Comparison of ENCODE assay signal across 9 cellular contexts in genomic region chr1:206909167-206909882, GRCh38. TPM values are rescaled to one million over a fixed set of nuclear protein-coding genes. Genes with fewer than 3 reads are reported as not detected.
DNase-seq lines count a peak whose midpoint lies in the region; ATAC-seq and TF ChIP-seq lines count a peak whose summit lies in the region.
"Had no signal": no experiment of that assay in that cellular context is flagged by ENCODE, and none has a peak within 500 bp of the region (broad histone marks: within the 10 kb centered on the region; RNA-seq: fewer than 3 reads in every experiment).

No MANE protein-coding gene starts in this region.

- H3K4me1 Mint-ChIP-seq in osteocyte (ENCODE audit: unreplicated experiment): peaks cover 6% of the 10 kb centered on the region

- H3K27me3 ChIP-seq in foreskin keratinocyte: no peaks in the 10 kb centered on the region

- ATAC-seq in foreskin keratinocyte: peak; percentile 75
- ATAC-seq in GM19035 (IDR thresholded peaks at IDR 0.05; ENCODE audit: unreplicated experiment): no peak

- H3K36me3 Mint-ChIP-seq in osteocyte (ENCODE audit: unreplicated experiment): no peaks in the 10 kb centered on the region

- H3K27me3 Mint-ChIP-seq in osteocyte (ENCODE audit: unreplicated experiment): peaks cover 36% of the 10 kb centered on the region

- peak; percentile 16 for TF ChIP-seq CTCF in GM13977 (IDR thresholded peaks at IDR 0.05; ENCODE audit: extremely low read depth, insufficient read depth, missing control alignments)
- peak; percentile 44 for TF ChIP-seq CTCF in foreskin keratinocyte (conservative IDR thresholded peaks at IDR 0.05)
- no peak for TF ChIP-seq CTCF in osteocyte (IDR thresholded peaks at IDR 0.05)

- peak overlapping the region; percentile 91 for H3K27ac ChIP-seq in foreskin keratinocyte

- DNase-seq in GM13977 (ENCODE audit: low spot score) (peak; percentile 46), NCI-H2196 treated with DMSO at 0.1 percent for 48 hours (lab: John Stamatoyannopoulos, UW; ENCODE audit: unreplicated experiment) (peak; percentile 86), activated T-helper 1 cell treated with Interleukin-2 at 50 U/mL for 16 hours (ENCODE audit: low read depth) (peak; percentile 40), foreskin keratinocyte (peak; percentile 76 to 84), osteocyte (ENCODE audit: extremely low spot score, unreplicated experiment) (no peak), GM19238 (ENCODE audit: insufficient read length, low spot score) (no peak), SKM-1 treated with dmso at 0.1 percent for 144 hours (lab: John Stamatoyannopoulos, UW; ENCODE audit: unreplicated experiment) (no peak)

- peaks cover 36% of the 10 kb centered on the region for H3K4me1 ChIP-seq in foreskin keratinocyte

- H3K27ac Mint-ChIP-seq in osteocyte (ENCODE audit: unreplicated experiment): no peak overlapping the region

- in situ Hi-C loops in GM13977 (cut with MboI; ENCODE audit: low pct_unique_long_range_greater_than_20kb, low sequenced_read_pairs, unreplicated experiment): no loop called here

- H3K4me3 Mint-ChIP-seq in osteocyte (ENCODE audit: unreplicated experiment): peak overlapping the region; percentile 58

- H3K9me3 Mint-ChIP-seq in osteocyte (ENCODE audit: unreplicated experiment): no peaks in the 10 kb centered on the region

RNA-seq across cellular contexts. Expression of gene IL24, which starts 12.1 kb away (rescaled TPM):
- total RNA-seq in foreskin keratinocyte (2.3 and 4.5 TPM in 2 replicates), osteocyte (not detected in 2 replicates)
- 2.2 and 4.8 TPM in 2 replicates for polyA plus RNA-seq in foreskin keratinocyte

RNA-seq across cellular contexts. Expression of gene FCMR, which starts 12.4 kb away (rescaled TPM):
- total RNA-seq in foreskin keratinocyte (3.4 and 3.5 TPM in 2 replicates), osteocyte (not detected in 2 replicates)
- 8.8 and 8.9 TPM in 2 replicates for polyA plus RNA-seq in foreskin keratinocyte

RNA-seq across cellular contexts. Expression of gene PIGR, which starts 36.9 kb away (rescaled TPM):
- total RNA-seq in foreskin keratinocyte (not detected in 2 replicates), osteocyte (not detected in 2 replicates)
- polyA plus RNA-seq in foreskin keratinocyte: not detected in 2 replicates

RNA-seq across cellular contexts. Expression of gene IL20, which starts 43.9 kb away (rescaled TPM):
- total RNA-seq in foreskin keratinocyte (0.41 and 0.74 TPM in 2 replicates), osteocyte (not detected in 2 replicates)
- polyA plus RNA-seq in foreskin keratinocyte: 0.22 and 0.33 TPM in 2 replicates
- total RNA-seq: T-helper 1 cell treated with Interleukin-12 subunit alpha and Interleukin-12 subunit beta and Interleukin-4 antibody, amounts not matched to agents 30 ng/mL and 1 ng/mL, for 36 hours had no signal

Comparison
In these comparisons a context has a peak if more than half of its experiments do, and no peak if none do; other contexts are left out.
1. DNase-seq: peak in GM13977 (single experiment), NCI-H2196 treated with DMSO at 0.1 percent for 48 hours (single experiment), activated T-helper 1 cell treated with Interleukin-2 at 50 U/mL for 16 hours (single experiment) and foreskin keratinocyte (2 of 2); none in osteocyte (single experiment), GM19238 (single experiment) and SKM-1 treated with dmso at 0.1 percent for 144 hours (single experiment).